ENCODE assay signal across 12 cellular contexts in genomic region chr3:161852744-161853143, GRCh38.
"Had no signal": no experiment of that assay in that cellular context is flagged by ENCODE, and none has a peak within 500 bp of the region (broad histone marks: within the 10 kb centered on the region; RNA-seq: fewer than 3 reads in every experiment).

No MANE protein-coding gene starts in this region.

- FAIRE-seq: astrocyte had no signal

- DNase-seq: activated CD4-positive, alpha-beta T cell treated with anti-CD3 and anti-CD28 coated beads, Interleukin-2, amount 50 U/mL, for 1 hour; activated gamma-delta T cell; activated T-cell treated with anti-CD3 and anti-CD28 coated beads for 4 hours; Karpas-422; NCI-H1436 treated with DMSO at 0.1 percent for 48 hours; T-cell; T-helper 2 cell had no signal

- H3K27ac ChIP-seq: RWPE1, VCaP had no signal

- ATAC-seq: activated CD4-positive, alpha-beta T cell treated with anti-CD3 and anti-CD28 coated beads for 36 hours; activated T-helper 17 cell treated with anti-CD3 and anti-CD28 coated beads, Interleukin-2, amount 50 U/mL, for 72 hours; T-cell had no signal
